Comparison of ENCODE assay signal across 8 cellular contexts in the genomic region with DNA sequence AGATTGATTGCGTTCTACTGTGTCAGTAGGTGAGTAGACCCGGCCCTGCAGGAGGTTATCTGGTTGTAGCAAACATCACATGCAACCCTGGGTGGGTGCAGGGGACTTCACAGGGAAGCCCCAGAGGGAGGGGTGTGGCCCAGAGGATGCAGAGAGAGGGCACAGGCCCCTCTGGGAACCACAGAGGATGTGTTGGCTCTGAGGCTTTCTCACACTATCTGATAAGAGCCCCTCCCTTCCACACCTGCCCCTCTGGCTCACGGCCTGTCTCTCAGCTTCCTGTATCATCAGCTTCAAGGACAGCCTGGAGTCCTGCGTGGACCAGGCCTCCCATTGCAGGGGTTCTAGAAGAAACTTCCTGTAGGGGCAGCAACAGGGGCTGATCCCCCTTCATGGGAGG.
A peak's percentile ranks its signal among the peaks of the same experiment; 100 is the strongest.
DNase-seq lines count a peak whose midpoint lies in the region; ATAC-seq and TF ChIP-seq lines count a peak whose summit lies in the region.

No MANE protein-coding gene starts in this region.

- peak overlapping the region; percentile 73 for H3K27ac ChIP-seq in CD4-positive, CD25-positive, alpha-beta regulatory T cell (ENCODE audit: insufficient read depth, low read length, poor library complexity, severe bottlenecking)
- peak overlapping the region; percentile 66 for H3K27ac ChIP-seq in effector memory CD4-positive, alpha-beta T cell (ENCODE audit: insufficient read depth, low read length, poor library complexity, severe bottlenecking)

- no peaks in the 10 kb centered on the region for H3K9me3 ChIP-seq in CD4-positive, CD25-positive, alpha-beta regulatory T cell (ENCODE audit: control insufficient read depth in 2 of 2, low read length in 2 of 2)
- H3K9me3 ChIP-seq in effector memory CD4-positive, alpha-beta T cell (ENCODE audit: control insufficient read depth, low read length) = no peaks in the 10 kb centered on the region

- H3K36me3 Mint-ChIP-seq in CD4-positive, CD25-positive, alpha-beta regulatory T cell = peaks cover 6% of the 10 kb centered on the region
- H3K36me3 Mint-ChIP-seq in T-helper 2 cell treated with Interferon-gamma antibody and Interleukin-4, amounts not matched to agents 5 μg/mL and 100 μg/mL, for 36 hours (ENCODE audit: low read depth) = peaks cover 12% of the 10 kb centered on the region
- peaks cover 2% of the 10 kb centered on the region for H3K36me3 Mint-ChIP-seq in chondrocyte (ENCODE audit: low read depth)

- peak; percentile 92 to 97 for ATAC-seq in CD4-positive, CD25-positive, alpha-beta regulatory T cell (ENCODE audit: low read depth in 2 of 2)
- ATAC-seq in GM21717 (IDR thresholded peaks at IDR 0.05; ENCODE audit: unreplicated experiment) = peak; percentile 62
- ATAC-seq in GM18519 (IDR thresholded peaks at IDR 0.05; ENCODE audit: low FRiP score, unreplicated experiment) = no peak

- H3K27me3 Mint-ChIP-seq in CD4-positive, CD25-positive, alpha-beta regulatory T cell = no peaks in the 10 kb centered on the region
- peaks cover 4% of the 10 kb centered on the region for H3K27me3 Mint-ChIP-seq in T-helper 2 cell treated with Interferon-gamma antibody and Interleukin-4, amounts not matched to agents 5 μg/mL and 100 μg/mL, for 36 hours (ENCODE audit: low read depth)
- no peaks in the 10 kb centered on the region for H3K27me3 Mint-ChIP-seq in chondrocyte (ENCODE audit: low read depth)

- peak overlapping the region; percentile 66 for H3K4me3 ChIP-seq in CD4-positive, CD25-positive, alpha-beta regulatory T cell (ENCODE audit: low read depth, low read length)
- peak overlapping the region; percentile 9 for H3K4me3 ChIP-seq in effector memory CD4-positive, alpha-beta T cell (ENCODE audit: insufficient read depth, low read depth, low read length, poor library complexity, severe bottlenecking)

- peak; percentile 50 to 98 (median 83) for DNase-seq in CD4-positive, CD25-positive, alpha-beta regulatory T cell
- peak; percentile 24 for DNase-seq in T-helper 2 cell treated with Interferon-gamma antibody and Interleukin-4, amounts not matched to agents 5 μg/mL and 100 μg/mL, for 36 hours (ENCODE audit: low spot score)
- DNase-seq in effector memory CD4-positive, alpha-beta T cell = peak; percentile 51 to 66 (median 55)
- DNase-seq in chondrocyte (ENCODE audit: low spot score) = no peak
- no peak for DNase-seq in NCI-H446 treated with DMSO at 0.1 percent for 48 hours (lab: John Stamatoyannopoulos, UW)
- DNase-seq in 8988T = no peak

- peaks cover 0 to 5% (median 0%) of the 10 kb centered on the region in 7 donors for H3K9me3 Mint-ChIP-seq in CD4-positive, CD25-positive, alpha-beta regulatory T cell
- peaks cover 5% of the 10 kb centered on the region for H3K9me3 Mint-ChIP-seq in T-helper 2 cell treated with Interferon-gamma antibody and Interleukin-4, amounts not matched to agents 5 μg/mL and 100 μg/mL, for 36 hours
- H3K9me3 Mint-ChIP-seq in chondrocyte (ENCODE audit: low read depth) = no peaks in the 10 kb centered on the region

- H3K4me3 Mint-ChIP-seq in CD4-positive, CD25-positive, alpha-beta regulatory T cell = peak overlapping the region; percentile 16 to 86 (median 79)
- H3K4me3 Mint-ChIP-seq in T-helper 2 cell treated with Interferon-gamma antibody and Interleukin-4, amounts not matched to agents 5 μg/mL and 100 μg/mL, for 36 hours = peak overlapping the region; percentile 78
- no peak overlapping the region for H3K4me3 Mint-ChIP-seq in chondrocyte (ENCODE audit: unreplicated experiment)

- no peaks in the 10 kb centered on the region for H3K27me3 ChIP-seq in CD4-positive, CD25-positive, alpha-beta regulatory T cell (ENCODE audit: control insufficient read depth, insufficient read depth, low read length)
- H3K27me3 ChIP-seq in effector memory CD4-positive, alpha-beta T cell (replicated peaks; ENCODE audit: control insufficient read depth, insufficient read depth, low read length, poor library complexity, severe bottlenecking) = no peaks in the 10 kb centered on the region

- H3K4me1 ChIP-seq in CD4-positive, CD25-positive, alpha-beta regulatory T cell (ENCODE audit: control insufficient read depth, insufficient read depth, low read length, poor library complexity, severe bottlenecking) = peaks cover 41% of the 10 kb centered on the region
- H3K4me1 ChIP-seq in effector memory CD4-positive, alpha-beta T cell (ENCODE audit: control insufficient read depth, insufficient read depth, low read length, poor library complexity, severe bottlenecking) = peaks cover 32% of the 10 kb centered on the region

- H3K36me3 ChIP-seq in CD4-positive, CD25-positive, alpha-beta regulatory T cell (ENCODE audit: control insufficient read depth, insufficient read depth, low read length) = no peaks in the 10 kb centered on the region
- no peaks in the 10 kb centered on the region for H3K36me3 ChIP-seq in effector memory CD4-positive, alpha-beta T cell (ENCODE audit: control insufficient read depth, insufficient read depth, low read length)

- H3K27ac Mint-ChIP-seq in CD4-positive, CD25-positive, alpha-beta regulatory T cell = peak overlapping the region; percentile 90 to 98 (median 98)
- peak overlapping the region; percentile 85 for H3K27ac Mint-ChIP-seq in T-helper 2 cell treated with Interferon-gamma antibody and Interleukin-4, amounts not matched to agents 5 μg/mL and 100 μg/mL, for 36 hours
- H3K27ac Mint-ChIP-seq in chondrocyte (ENCODE audit: unreplicated experiment) = no peak overlapping the region

- peaks cover 31 to 65% (median 43%) of the 10 kb centered on the region in 4 donors for H3K4me1 Mint-ChIP-seq in CD4-positive, CD25-positive, alpha-beta regulatory T cell
- peaks cover 31% of the 10 kb centered on the region for H3K4me1 Mint-ChIP-seq in T-helper 2 cell treated with Interferon-gamma antibody and Interleukin-4, amounts not matched to agents 5 μg/mL and 100 μg/mL, for 36 hours (ENCODE audit: low read depth)
- H3K4me1 Mint-ChIP-seq in chondrocyte (ENCODE audit: low read depth) = peaks cover 4% of the 10 kb centered on the region

- no peak for TF ChIP-seq CTCF in chondrocyte (IDR thresholded peaks at IDR 0.05)

Comparison
In these comparisons a context has a peak if more than half of its experiments do, and no peak if none do; other contexts are left out.
1. DNase-seq: peak in CD4-positive, CD25-positive, alpha-beta regulatory T cell (3 of 3), T-helper 2 cell treated with Interferon-gamma antibody and Interleukin-4, amounts not matched to agents 5 μg/mL and 100 μg/mL, for 36 hours (single experiment) and effector memory CD4-positive, alpha-beta T cell (3 of 3); none in chondrocyte (single experiment), NCI-H446 treated with DMSO at 0.1 percent for 48 hours (single experiment) and 8988T (single experiment).